10 cellular contexts compared by ENCODE assay signal in the genomic region with DNA sequence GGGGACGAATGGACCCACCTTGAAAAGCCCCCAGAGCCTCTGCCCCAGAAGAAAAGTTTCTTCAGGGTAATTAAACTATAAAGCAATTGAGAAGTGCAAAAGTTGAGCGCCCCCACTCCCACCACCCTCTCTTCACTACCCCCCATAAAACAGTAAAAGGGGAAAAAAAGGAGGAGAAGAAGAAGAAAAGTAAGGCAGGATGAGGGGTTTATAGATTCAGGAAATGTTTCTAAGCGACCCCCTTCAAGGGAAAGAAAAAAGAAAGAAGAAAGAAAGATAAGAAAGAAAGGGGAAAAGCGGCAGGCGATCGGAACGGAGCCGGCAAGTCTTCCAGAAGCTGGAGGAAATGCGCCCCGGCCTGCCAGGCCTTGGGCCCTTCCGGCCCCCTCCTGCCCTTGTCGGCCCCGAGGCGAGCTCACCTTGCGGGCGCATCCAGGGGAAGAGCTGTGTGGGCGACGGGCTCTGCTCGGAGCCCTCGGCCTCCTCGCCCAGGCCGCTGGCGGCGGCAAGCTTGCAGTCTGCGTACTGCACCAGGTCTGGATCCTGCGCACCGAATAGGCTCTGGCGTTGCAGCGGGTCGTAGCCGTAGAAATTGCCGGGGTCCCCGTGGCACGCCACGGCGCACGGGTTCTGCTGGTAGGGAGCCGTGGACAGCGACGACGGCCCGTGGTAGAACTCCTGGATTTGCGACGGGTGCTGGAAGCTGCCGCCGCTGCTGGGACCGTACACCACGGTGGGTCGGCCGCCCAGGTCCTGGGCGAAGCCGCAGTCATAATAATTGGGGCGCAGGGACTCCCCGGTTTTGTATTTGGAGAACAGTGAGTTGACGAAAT. TPM values are rescaled to one million over a fixed set of nuclear protein-coding genes. Genes with fewer than 3 reads are reported as not detected.
DNase-seq lines count a peak whose midpoint lies in the region; ATAC-seq lines count a peak whose summit lies in the region.
"Had no signal": no experiment of that assay in that cellular context is flagged by ENCODE, and none has a peak within 500 bp of the region (broad histone marks: within the 10 kb centered on the region; RNA-seq: fewer than 3 reads in every experiment).

No MANE protein-coding gene starts in this region.

- H3K9me3 Mint-ChIP-seq in activated T-helper 17 cell treated with anti-CD3 and anti-CD28 coated beads, Interleukin-2, amount 50 U/mL, for 72 hours, result no peaks in the 10 kb centered on the region

- H3K27me3 Mint-ChIP-seq in activated T-helper 17 cell treated with anti-CD3 and anti-CD28 coated beads, Interleukin-2, amount 50 U/mL, for 72 hours, result peaks cover 74% of the 10 kb centered on the region

- peaks cover 35% of the 10 kb centered on the region for H3K4me1 Mint-ChIP-seq in activated T-helper 17 cell treated with anti-CD3 and anti-CD28 coated beads, Interleukin-2, amount 50 U/mL, for 72 hours

- no peak overlapping the region for H3K27ac Mint-ChIP-seq in activated T-helper 17 cell treated with anti-CD3 and anti-CD28 coated beads, Interleukin-2, amount 50 U/mL, for 72 hours

- intact Hi-C loops in right cardiac atrium (cut with DNase I) (loop anchor here in 2 of 4 donors (10.0 kb wide), 2 partner anchors 309 to 589 kb away; no protein-coding TSS in a partner anchor), Right ventricle myocardium superior (cut with DNase I) (no loop called here)

- no peaks in the 10 kb centered on the region for H3K27me3 ChIP-seq in right cardiac atrium (ENCODE audit: control insufficient read depth, insufficient read depth)

- WGBS in right cardiac atrium, result 4% methylated on average over 55 of the region's 55 CpGs
- 3% methylated on average over 55 of the region's 55 CpGs for WGBS in urinary bladder

- H3K4me3 Mint-ChIP-seq in activated T-helper 17 cell treated with anti-CD3 and anti-CD28 coated beads, Interleukin-2, amount 50 U/mL, for 72 hours, result peak overlapping the region; percentile 96

- H3K4me1 ChIP-seq in right cardiac atrium (ENCODE audit: control insufficient read depth, insufficient read depth, low read length), result no peaks in the 10 kb centered on the region
- no peaks in the 10 kb centered on the region for H3K4me1 ChIP-seq in urinary bladder (ENCODE audit: insufficient read depth)

- no peaks in the 10 kb centered on the region for H3K36me3 ChIP-seq in urinary bladder (ENCODE audit: insufficient read depth)

- H3K4me3 ChIP-seq in right cardiac atrium (ENCODE audit: low read length) (peak overlapping the region; percentile 3), urinary bladder (ENCODE audit: low read depth, low read length) (peak overlapping the region; percentile 15)

- H3K36me3 Mint-ChIP-seq in activated T-helper 17 cell treated with anti-CD3 and anti-CD28 coated beads, Interleukin-2, amount 50 U/mL, for 72 hours (ENCODE audit: low read depth), result peaks cover 22% of the 10 kb centered on the region

- H3K27ac ChIP-seq in right cardiac atrium (ENCODE audit: low read length), result no peak overlapping the region
- H3K27ac ChIP-seq in urinary bladder (ENCODE audit: low read depth), result no peak overlapping the region

- no peak for DNase-seq in right cardiac atrium
- no peak for DNase-seq in Right ventricle myocardium superior
- DNase-seq in lung microvascular endothelial cell (ENCODE audit: low read depth in 2 of 2), result peak; percentile 33 to 38
- DNase-seq in DMS53 (lab: John Stamatoyannopoulos, UW), result no peak
- DNase-seq in NK-92 treated with Interleukin-12 subunit alpha and Interleukin-12 subunit beta, amount 100 ng/mL, for 24 hours (lab: John Stamatoyannopoulos, UW), result no peak
- no peak for DNase-seq in NCI-H2029 treated with DMSO at 0.1 percent for 48 hours (lab: John Stamatoyannopoulos, UW)
- DNase-seq: EL, NCI-H226 had no signal

- ATAC-seq in right cardiac atrium (no peak), Right ventricle myocardium superior (ENCODE audit: poor library complexity) (no peak)
- no peak for ATAC-seq in activated T-helper 17 cell treated with anti-CD3 and anti-CD28 coated beads, Interleukin-2, amount 50 U/mL, for 72 hours (replicated peaks)

- no peaks in the 10 kb centered on the region for H3K9me3 ChIP-seq in right cardiac atrium (ENCODE audit: control insufficient read depth, low read length)

RNA-seq across cellular contexts. Expression of a gene that starts 1.0 kb away (rescaled TPM):
- total RNA-seq in right cardiac atrium, result not detected
- not detected for polyA plus RNA-seq in right cardiac atrium
- not detected for total RNA-seq in Right ventricle myocardium superior
- total RNA-seq in activated T-helper 17 cell treated with anti-CD3 and anti-CD28 coated beads, Interleukin-2, amount 50 U/mL, for 72 hours, result not detected
- total RNA-seq in lung microvascular endothelial cell, result 0.22 TPM in 1 of 2 replicates, not detected in the other
- total RNA-seq in urinary bladder, result 0.85 TPM
- polyA plus RNA-seq in urinary bladder, result 1.2 TPM

RNA-seq across cellular contexts. Expression of a gene that starts 3.3 kb away (rescaled TPM):
- total RNA-seq in right cardiac atrium, result under 1 TPM; 0.50 to 0.80 (median 0.59) TPM
- 0.48 TPM for polyA plus RNA-seq in right cardiac atrium
- 0.22 TPM for total RNA-seq in Right ventricle myocardium superior
- under 1 TPM in 1 of 2 donors, not detected in 1; 0.95 TPM for total RNA-seq in activated T-helper 17 cell treated with anti-CD3 and anti-CD28 coated beads, Interleukin-2, amount 50 U/mL, for 72 hours
- total RNA-seq in lung microvascular endothelial cell, result under 0.01 and 1.3 TPM in 2 replicates
- total RNA-seq in urinary bladder, result 2.5 TPM
- 6.7 TPM for polyA plus RNA-seq in urinary bladder

RNA-seq across cellular contexts. Expression of a gene that starts 9.3 kb away (rescaled TPM):
- 1 to 10 TPM in 2 of 4 donors, under 1 TPM in 2; 0.74 to 1.8 (median 1.0) TPM for total RNA-seq in right cardiac atrium
- 1.1 TPM for polyA plus RNA-seq in right cardiac atrium
- total RNA-seq in Right ventricle myocardium superior, result 0.78 TPM
- under 1 TPM; 0.37 to 0.39 TPM for total RNA-seq in activated T-helper 17 cell treated with anti-CD3 and anti-CD28 coated beads, Interleukin-2, amount 50 U/mL, for 72 hours
- 0.40 and 0.87 TPM in 2 replicates for total RNA-seq in lung microvascular endothelial cell
- total RNA-seq in urinary bladder, result 3.1 TPM
- polyA plus RNA-seq in urinary bladder, result 4.0 TPM

RNA-seq across cellular contexts. Expression of a gene that starts 12.1 kb away (rescaled TPM):
- total RNA-seq in right cardiac atrium (not detected), Right ventricle myocardium superior (not detected), lung microvascular endothelial cell (under 0.01 TPM in 1 of 2 replicates, not detected in the other), urinary bladder (0.85 TPM)
- polyA plus RNA-seq in right cardiac atrium (0.02 TPM), urinary bladder (0.35 TPM)
- under 1 TPM; 0.40 to 0.58 TPM for total RNA-seq in activated T-helper 17 cell treated with anti-CD3 and anti-CD28 coated beads, Interleukin-2, amount 50 U/mL, for 72 hours

RNA-seq across cellular contexts. Expression of a gene that starts 20.5 kb away (rescaled TPM):
- under 1 TPM in 3 of 4 donors, not detected in 1; 0.12 to 0.37 (median 0.14) TPM for total RNA-seq in right cardiac atrium
- 0.14 TPM for polyA plus RNA-seq in right cardiac atrium
- total RNA-seq in Right ventricle myocardium superior, result 0.13 TPM
- total RNA-seq in activated T-helper 17 cell treated with anti-CD3 and anti-CD28 coated beads, Interleukin-2, amount 50 U/mL, for 72 hours, result not detected
- total RNA-seq in lung microvascular endothelial cell, result under 0.01 TPM in 1 of 2 replicates, not detected in the other
- 0.16 TPM for total RNA-seq in urinary bladder
- 1.2 TPM for polyA plus RNA-seq in urinary bladder

Comparison
In these comparisons a context has a peak if more than half of its experiments do, and no peak if none do; other contexts are left out.
1. DNase-seq: peak in lung microvascular endothelial cell (2 of 2); none in right cardiac atrium (0 of 3), Right ventricle myocardium superior (single experiment), DMS53 (single experiment), NK-92 treated with Interleukin-12 subunit alpha and Interleukin-12 subunit beta, amount 100 ng/mL, for 24 hours (single experiment) and NCI-H2029 treated with DMSO at 0.1 percent for 48 hours (single experiment).